In the genomic region with DNA sequence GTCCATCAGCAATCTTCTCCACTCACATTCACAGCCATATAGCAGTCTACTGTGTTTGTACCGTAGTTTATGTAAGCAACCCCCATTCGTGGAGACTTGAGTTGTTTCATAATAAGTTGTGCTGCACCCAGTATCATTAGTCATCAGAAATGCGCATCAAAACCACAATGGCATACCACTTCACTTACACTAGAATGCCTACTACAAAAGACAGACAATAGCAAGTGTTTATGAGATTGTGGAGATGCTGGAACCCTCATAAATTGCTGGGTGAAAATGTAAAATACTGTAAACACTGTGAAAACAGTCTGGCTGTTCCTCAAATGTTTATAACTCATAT, we compare ENCODE assay signal across 11 cellular contexts.
DNase-seq lines count a peak whose midpoint lies in the region; ATAC-seq and TF ChIP-seq lines count a peak whose summit lies in the region.
"Had no signal": no experiment of that assay in that cellular context is flagged by ENCODE, and none has a peak within 500 bp of the region (broad histone marks: within the 10 kb centered on the region; RNA-seq: fewer than 3 reads in every experiment).

No MANE protein-coding gene starts in this region.

- DNase-seq in HFFc6 = peak; percentile 97
- peak; percentile 85 for DNase-seq in RKO (ENCODE audit: low spot score)
- no peak for DNase-seq in activated effector memory CD4-positive, alpha-beta T cell treated with Interleukin-2 at 50 U/mL for 16 hours
- DNase-seq in activated naive CD4-positive, alpha-beta T cell treated with Interleukin-2 at 50 U/mL for 16 hours = no peak
- DNase-seq: mesendoderm, tibial artery had no signal

- peaks cover 21% of the 10 kb centered on the region for H3K36me3 ChIP-seq in skeletal muscle satellite cell (ENCODE audit: insufficient read depth, low read length)

- no peak for TF ChIP-seq CTCF in HFFc6 (IDR thresholded peaks at IDR 0.05)

- peak overlapping the region; percentile 83 for H3K27ac Mint-ChIP-seq in HFFc6

- H3K27me3 Mint-ChIP-seq in HFFc6 (ENCODE audit: insufficient read depth) = peaks cover 4% of the 10 kb centered on the region

- peak overlapping the region; percentile 60 for H3K4me2 ChIP-seq in skeletal muscle satellite cell (ENCODE audit: low read length)

- no peaks in the 10 kb centered on the region for H3K9me3 Mint-ChIP-seq in HFFc6

- peaks cover 55% of the 10 kb centered on the region for H3K36me3 Mint-ChIP-seq in HFFc6 (ENCODE audit: low read depth)

- no peaks in the 10 kb centered on the region for H3K27me3 ChIP-seq in skeletal muscle satellite cell (ENCODE audit: control insufficient read depth, insufficient read depth, low read length)
- H3K27me3 ChIP-seq: tibial artery had no signal

- H3K9me3 ChIP-seq in skeletal muscle satellite cell (replicated peaks; ENCODE audit: low read length) = no peaks in the 10 kb centered on the region
- H3K9me3 ChIP-seq: tibial artery had no signal

- peak overlapping the region; percentile 72 for H3K4me3 Mint-ChIP-seq in HFFc6

- peak; percentile 90 for ATAC-seq in esophagus mucosa
- ATAC-seq in GM21367 (IDR thresholded peaks at IDR 0.05; ENCODE audit: unreplicated experiment) = no peak
- no peak for ATAC-seq in GM21619 (IDR thresholded peaks at IDR 0.05; ENCODE audit: unreplicated experiment)
- ATAC-seq: GM12878 had no signal

- H3K4me1 ChIP-seq in skeletal muscle satellite cell (ENCODE audit: control insufficient read depth, insufficient read depth, low read length) = peaks cover 21% of the 10 kb centered on the region
- H3K4me1 ChIP-seq: tibial artery had no signal

- H3K4me3 ChIP-seq in skeletal muscle satellite cell (ENCODE audit: low read length) = peak overlapping the region; percentile 1
- H3K4me3 ChIP-seq: GM12878, tibial artery had no signal

- peaks cover 64% of the 10 kb centered on the region for H3K4me1 Mint-ChIP-seq in HFFc6 (ENCODE audit: low read depth)

- H3K9ac ChIP-seq in skeletal muscle satellite cell (ENCODE audit: low read depth, low read length) = peak overlapping the region; percentile 35

Comparison
In these comparisons a context has a peak if more than half of its experiments do, and no peak if none do; other contexts are left out.
1. DNase-seq: peak in HFFc6 (single experiment) and RKO (single experiment); none in activated effector memory CD4-positive, alpha-beta T cell treated with Interleukin-2 at 50 U/mL for 16 hours (single experiment) and activated naive CD4-positive, alpha-beta T cell treated with Interleukin-2 at 50 U/mL for 16 hours (single experiment).